Comparison of ENCODE assay signal across 1 cellular context in the genomic region with DNA sequence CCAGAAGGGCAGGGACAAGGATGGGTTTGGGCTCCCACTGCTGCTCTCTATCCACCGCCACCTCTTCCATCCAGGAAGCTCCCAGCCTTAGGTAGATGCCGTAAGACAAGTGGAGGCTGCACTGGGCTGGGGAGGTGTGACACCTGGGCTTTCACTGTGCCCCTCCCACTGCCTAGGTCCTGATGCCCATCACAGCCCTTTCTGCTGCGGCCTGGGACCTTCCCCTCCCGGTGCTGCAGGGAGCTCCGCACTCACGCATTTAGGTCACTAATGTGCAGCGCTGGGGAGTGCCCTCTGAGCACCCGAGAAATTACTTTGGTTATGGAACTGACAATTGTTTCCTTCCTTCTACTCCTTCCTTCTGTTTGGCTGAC.
TF ChIP-seq lines count a peak whose summit lies in the region.

No MANE protein-coding gene starts in this region.

TF ChIP-seq in GM23338, 12 proteins besides CTCF, POLR2A, EP300 and RAD21 (continued from another document):
- TF ChIP-seq ZNF462 (CRISPR knock-in tag; IDR thresholded peaks at IDR 0.05) (no peak), REST (IDR thresholded peaks at IDR 0.05; ENCODE audit: unreplicated experiment) (no peak), ZNF331 (CRISPR knock-in tag; IDR thresholded peaks at IDR 0.05; ENCODE audit: low read depth) (no peak), CREB1 (CRISPR knock-in tag; IDR thresholded peaks at IDR 0.05; ENCODE audit: low read depth) (no peak), EZH2 (IDR thresholded peaks at IDR 0.05; ENCODE audit: low read depth, unreplicated experiment) (no peak), JUNB (IDR thresholded peaks at IDR 0.05; ENCODE audit: unreplicated experiment) (no peak), EZH2phosphoT487 (IDR thresholded peaks at IDR 0.05; ENCODE audit: unreplicated experiment) (no peak)
- TF ChIP-seq, protein P1, sequence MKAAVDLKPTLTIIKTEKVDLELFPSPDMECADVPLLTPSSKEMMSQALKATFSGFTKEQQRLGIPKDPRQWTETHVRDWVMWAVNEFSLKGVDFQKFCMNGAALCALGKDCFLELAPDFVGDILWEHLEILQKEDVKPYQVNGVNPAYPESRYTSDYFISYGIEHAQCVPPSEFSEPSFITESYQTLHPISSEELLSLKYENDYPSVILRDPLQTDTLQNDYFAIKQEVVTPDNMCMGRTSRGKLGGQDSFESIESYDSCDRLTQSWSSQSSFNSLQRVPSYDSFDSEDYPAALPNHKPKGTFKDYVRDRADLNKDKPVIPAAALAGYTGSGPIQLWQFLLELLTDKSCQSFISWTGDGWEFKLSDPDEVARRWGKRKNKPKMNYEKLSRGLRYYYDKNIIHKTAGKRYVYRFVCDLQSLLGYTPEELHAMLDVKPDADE (IDR thresholded peaks at IDR 0.05) = no peak
